ENCODE assay signal across 21 cellular contexts in genomic region chr3:71512544-71512943, GRCh38.
DNase-seq lines count a peak whose midpoint lies in the region; ATAC-seq, FAIRE-seq and TF ChIP-seq lines count a peak whose summit lies in the region.
"Had no signal": no experiment of that assay in that cellular context is flagged by ENCODE, and none has a peak within 500 bp of the region (broad histone marks: within the 10 kb centered on the region; RNA-seq: fewer than 3 reads in every experiment).

No MANE protein-coding gene starts in this region.

- no peak for FAIRE-seq in A549 (lab: Jason Lieb, UNC)
- no peak for FAIRE-seq in GM12891 (lab: Jason Lieb, UNC)
- FAIRE-seq: GM18507 had no signal

- H3K4me2 ChIP-seq in A549, result no peak overlapping the region

- H3K4me1 ChIP-seq in A549, result peaks cover 57% of the 10 kb centered on the region
- peaks cover 14% of the 10 kb centered on the region for H3K4me1 ChIP-seq in CD4-positive, CD25-positive, alpha-beta regulatory T cell (ENCODE audit: control insufficient read depth, insufficient read depth, low read length, poor library complexity, severe bottlenecking)
- H3K4me1 ChIP-seq in naive thymus-derived CD4-positive, alpha-beta T cell (ENCODE audit: control insufficient read depth in 2 of 2, insufficient read depth in 2 of 2, low read length in 2 of 2), result peaks cover 5 to 22% of the 10 kb centered on the region in 2 donors

- no peak for TF ChIP-seq RAD21 in A549 (conservative IDR thresholded peaks at IDR 0.05 in 1 of 2, IDR thresholded peaks at IDR 0.05 in 1 of 2)

- H3K27ac Mint-ChIP-seq in CD4-positive, CD25-positive, alpha-beta regulatory T cell, result peak overlapping the region in 2 of 3 donors; percentile 55 to 78
- H3K27ac Mint-ChIP-seq in activated naive CD8-positive, alpha-beta T cell treated with anti-CD3 and anti-CD28 coated beads, Interleukin-2, amount 50 U/mL, for 24 hours, result peak overlapping the region; percentile 3
- peak overlapping the region in 4 of 9 donors; percentile 69 to 91 (median 83) for H3K27ac Mint-ChIP-seq in naive thymus-derived CD4-positive, alpha-beta T cell
- H3K27ac Mint-ChIP-seq: dendritic cell treated with granulocyte-macrophage colony-stimulating factor and Interleukin-4, amounts not matched to agents 40 ng/mL and 50 ng/mL, for 4 days; HFFc6 had no signal

- H3K27ac ChIP-seq in A549, result peak overlapping the region; percentile 76 to 90
- H3K27ac ChIP-seq in CD4-positive, CD25-positive, alpha-beta regulatory T cell (ENCODE audit: insufficient read depth, low read length, poor library complexity, severe bottlenecking), result peak overlapping the region; percentile 27
- H3K27ac ChIP-seq in naive thymus-derived CD4-positive, alpha-beta T cell (ENCODE audit: low read depth, low read length), result peak overlapping the region; percentile 36
- H3K27ac ChIP-seq: VCaP had no signal

- CTCF ChIA-PET in A549 (lab: Yijun Ruan, JAX), result interaction anchor here (1.3 kb wide), 1 partner anchor 16 kb away, joined by 3 read pairs; no protein-coding TSS in a partner anchor
- CTCF ChIA-PET in naive thymus-derived CD4-positive, alpha-beta T cell (lab: Charles Lee), result interaction anchor here (0.6 to 1.8 kb wide), 7 partner anchors 10 to 507 kb away, joined by 3 to 6 read pairs (median 3); no protein-coding TSS in a partner anchor

- WGBS in A549 (ENCODE audit: missing lambda C conversion rate), result 91% methylated on average over 4 of the region's 4 CpGs

- DNase-seq in A549 (ENCODE audit: low read depth in 1 of 2, low spot score in 1 of 2) (no peak), SKM-1 treated with dmso at 0.1 percent for 144 hours (lab: John Stamatoyannopoulos, UW; ENCODE audit: unreplicated experiment) (no peak), DMS 273 (lab: John Stamatoyannopoulos, UW; ENCODE audit: unreplicated experiment) (no peak), GM12891 (ENCODE audit: insufficient read length, low spot score) (no peak)
- DNase-seq in CD4-positive, CD25-positive, alpha-beta regulatory T cell, result no peak
- no peak for DNase-seq in activated naive CD8-positive, alpha-beta T cell treated with anti-CD3 and anti-CD28 coated beads, Interleukin-2, amount 50 U/mL, for 24 hours
- DNase-seq in naive thymus-derived CD4-positive, alpha-beta T cell, result no peak
- DNase-seq: amniotic stem cell, DMS 273 treated with DMSO at 0.1 percent for 48 hours, heart left ventricle, HFFc6, KG1, NCI-H1436, nucleus accumbens had no signal

- TF ChIP-seq CTCF in A549 (IDR thresholded peaks at IDR 0.05), result no peak

- H3K27me3 Mint-ChIP-seq in CD4-positive, CD25-positive, alpha-beta regulatory T cell, result no peaks in the 10 kb centered on the region
- no peaks in the 10 kb centered on the region for H3K27me3 Mint-ChIP-seq in activated naive CD8-positive, alpha-beta T cell treated with anti-CD3 and anti-CD28 coated beads, Interleukin-2, amount 50 U/mL, for 24 hours
- H3K27me3 Mint-ChIP-seq in naive thymus-derived CD4-positive, alpha-beta T cell, result no peaks in the 10 kb centered on the region
- H3K27me3 Mint-ChIP-seq: dendritic cell treated with granulocyte-macrophage colony-stimulating factor and Interleukin-4, amounts not matched to agents 40 ng/mL and 50 ng/mL, for 4 days had no signal

- no peak overlapping the region for H3K4me3 Mint-ChIP-seq in CD4-positive, CD25-positive, alpha-beta regulatory T cell
- no peak overlapping the region for H3K4me3 Mint-ChIP-seq in activated naive CD8-positive, alpha-beta T cell treated with anti-CD3 and anti-CD28 coated beads, Interleukin-2, amount 50 U/mL, for 24 hours
- H3K4me3 Mint-ChIP-seq in naive thymus-derived CD4-positive, alpha-beta T cell, result no peak overlapping the region
- H3K4me3 Mint-ChIP-seq: CD14-positive monocyte; dendritic cell treated with granulocyte-macrophage colony-stimulating factor and Interleukin-4, amounts not matched to agents 40 ng/mL and 50 ng/mL, for 4 days; HFFc6 had no signal

- H3K36me3 Mint-ChIP-seq in CD4-positive, CD25-positive, alpha-beta regulatory T cell, result no peaks in the 10 kb centered on the region
- H3K36me3 Mint-ChIP-seq in activated naive CD8-positive, alpha-beta T cell treated with anti-CD3 and anti-CD28 coated beads, Interleukin-2, amount 50 U/mL, for 24 hours (ENCODE audit: low read depth), result no peaks in the 10 kb centered on the region
- peaks cover 0 to 2% (median 0%) of the 10 kb centered on the region in 5 donors for H3K36me3 Mint-ChIP-seq in naive thymus-derived CD4-positive, alpha-beta T cell

- no peaks in the 10 kb centered on the region for H3K27me3 ChIP-seq in CD4-positive, CD25-positive, alpha-beta regulatory T cell (ENCODE audit: control insufficient read depth, insufficient read depth, low read length)
- H3K27me3 ChIP-seq in naive thymus-derived CD4-positive, alpha-beta T cell (ENCODE audit: control insufficient read depth in 2 of 2, insufficient read depth in 2 of 2, low read length in 2 of 2), result no peaks in the 10 kb centered on the region
- H3K27me3 ChIP-seq: heart left ventricle had no signal

- H3K36me3 ChIP-seq in CD4-positive, CD25-positive, alpha-beta regulatory T cell (ENCODE audit: control insufficient read depth, insufficient read depth, low read length), result no peaks in the 10 kb centered on the region
- H3K36me3 ChIP-seq in naive thymus-derived CD4-positive, alpha-beta T cell (ENCODE audit: control insufficient read depth in 2 of 3, insufficient read depth in 3 of 3, low read length in 3 of 3), result no peaks in the 10 kb centered on the region
- H3K36me3 ChIP-seq: heart left ventricle had no signal

- H3K9me3 Mint-ChIP-seq in CD4-positive, CD25-positive, alpha-beta regulatory T cell, result no peaks in the 10 kb centered on the region
- H3K9me3 Mint-ChIP-seq in activated naive CD8-positive, alpha-beta T cell treated with anti-CD3 and anti-CD28 coated beads, Interleukin-2, amount 50 U/mL, for 24 hours, result no peaks in the 10 kb centered on the region
- no peaks in the 10 kb centered on the region for H3K9me3 Mint-ChIP-seq in naive thymus-derived CD4-positive, alpha-beta T cell
- H3K9me3 Mint-ChIP-seq: CD14-positive monocyte; dendritic cell treated with granulocyte-macrophage colony-stimulating factor and Interleukin-4, amounts not matched to agents 40 ng/mL and 50 ng/mL, for 4 days; HFFc6 had no signal

- no peaks in the 10 kb centered on the region for H3K9me3 ChIP-seq in A549
- no peaks in the 10 kb centered on the region for H3K9me3 ChIP-seq in CD4-positive, CD25-positive, alpha-beta regulatory T cell (ENCODE audit: control insufficient read depth in 2 of 2, low read length in 2 of 2)
- H3K9me3 ChIP-seq in naive thymus-derived CD4-positive, alpha-beta T cell (ENCODE audit: control insufficient read depth in 2 of 3, low read length in 3 of 3), result no peaks in the 10 kb centered on the region

- POLR2A ChIA-PET in A549 (lab: Yijun Ruan, JAX), result no interaction called here
- POLR2A ChIA-PET in naive thymus-derived CD4-positive, alpha-beta T cell (lab: Charles Lee), result interaction anchor here (0.5 kb wide), 1 partner anchor 80 kb away, joined by 3 read pairs; no protein-coding TSS in a partner anchor

- no peak for TF ChIP-seq POLR2A in A549 (IDR thresholded peaks at IDR 0.05; ENCODE audit: low read length)
- TF ChIP-seq POLR2A in GM12891 (IDR thresholded peaks at IDR 0.05; ENCODE audit: low read depth, low read length), result no peak

- H3K4me1 Mint-ChIP-seq in CD4-positive, CD25-positive, alpha-beta regulatory T cell, result peaks cover 13 to 29% (median 23%) of the 10 kb centered on the region in 4 donors
- peaks cover 12% of the 10 kb centered on the region for H3K4me1 Mint-ChIP-seq in activated naive CD8-positive, alpha-beta T cell treated with anti-CD3 and anti-CD28 coated beads, Interleukin-2, amount 50 U/mL, for 24 hours
- H3K4me1 Mint-ChIP-seq in naive thymus-derived CD4-positive, alpha-beta T cell, result peaks cover 11 to 51% (median 22%) of the 10 kb centered on the region in 7 donors

- intact Hi-C loops in naive thymus-derived CD4-positive, alpha-beta T cell (cut with micrococcal nuclease), result loop anchor here (1.0 to 10.0 kb wide), 22 partner anchors 25 to 980 kb away; partner anchors contain the start of gene FOXP1 (in 1 of the 2)

- H3K4me3 ChIP-seq in A549, result no peak overlapping the region
- H3K4me3 ChIP-seq in CD4-positive, CD25-positive, alpha-beta regulatory T cell (ENCODE audit: low read depth, low read length), result no peak overlapping the region
- no peak overlapping the region for H3K4me3 ChIP-seq in naive thymus-derived CD4-positive, alpha-beta T cell (ENCODE audit: low read length)
- H3K4me3 ChIP-seq: heart left ventricle, skin epidermis had no signal

- TF ChIP-seq EP300 in A549 (IDR thresholded peaks at IDR 0.05), result no peak

- ATAC-seq in A549 (no peak), GM21381 (IDR thresholded peaks at IDR 0.05; ENCODE audit: unreplicated experiment) (no peak)
- ATAC-seq in CD4-positive, CD25-positive, alpha-beta regulatory T cell (ENCODE audit: low read depth in 2 of 2), result no peak
- no peak for ATAC-seq in activated naive CD8-positive, alpha-beta T cell treated with anti-CD3 and anti-CD28 coated beads, Interleukin-2, amount 50 U/mL, for 24 hours
- ATAC-seq in naive thymus-derived CD4-positive, alpha-beta T cell, result no peak
- ATAC-seq: SK-N-SH treated with all-trans-retinoic acid at 6 μM for 48 hours had no signal

TF ChIP-seq in A549, 52 proteins besides CTCF, POLR2A, EP300 and RAD21 (continues in another document):
- TF ChIP-seq JUN (IDR thresholded peaks at IDR 0.05) (no peak), JUNB (IDR thresholded peaks at IDR 0.05) (no peak), CBX8 (IDR thresholded peaks at IDR 0.05) (no peak), MAZ (IDR thresholded peaks at IDR 0.05; ENCODE audit: borderline replicate concordance, low read depth, low read length) (no peak), ZSCAN20 (CRISPR knock-in tag; IDR thresholded peaks at IDR 0.05) (no peak), CHD4 (IDR thresholded peaks at IDR 0.05; ENCODE audit: borderline replicate concordance) (no peak), BHLHE40 (IDR thresholded peaks at IDR 0.05; ENCODE audit: low read depth, low read length) (no peak), NR3C1 (IDR thresholded peaks at IDR 0.05) (no peak), FOSL2 (IDR thresholded peaks at IDR 0.05) (no peak), FOSL2 (CRISPR knock-in tag; IDR thresholded peaks at IDR 0.05) (no peak), ZFP36 (IDR thresholded peaks at IDR 0.05; ENCODE audit: borderline replicate concordance, partially characterized antibody) (no peak)

TF ChIP-seq in GM12891, 5 proteins besides CTCF, POLR2A, EP300 and RAD21:
- TF ChIP-seq POLR2AphosphoS5 (IDR thresholded peaks at IDR 0.05; ENCODE audit: low read depth, low read length) (no peak), TAF1 (IDR thresholded peaks at IDR 0.05; ENCODE audit: low read depth, low read length) (no peak), SPI1 (IDR thresholded peaks at IDR 0.05; ENCODE audit: low read depth, low read length) (no peak), POU2F2 (IDR thresholded peaks at IDR 0.05; ENCODE audit: low read depth, low read length) (no peak), PAX5 (IDR thresholded peaks at IDR 0.05; ENCODE audit: insufficient read depth, low read length, severe bottlenecking) (no peak)

Comparison
In these comparisons a context has a peak if more than half of its experiments do, and no peak if none do; other contexts are left out.
1. H3K27ac ChIP-seq: peak in every context shown above with its lines; median percentile 83 in A549; 36 in naive thymus-derived CD4-positive, alpha-beta T cell; 27 in CD4-positive, CD25-positive, alpha-beta regulatory T cell.